ENCODE assay signal across 39 cellular contexts in genomic region chr10:23361665-23362064, GRCh38. TPM values are rescaled to one million over a fixed set of nuclear protein-coding genes. Genes with fewer than 3 reads are reported as not detected.
"Had no signal": no experiment of that assay in that cellular context is flagged by ENCODE, and none has a peak within 500 bp of the region (broad histone marks: within the 10 kb centered on the region; RNA-seq: fewer than 3 reads in every experiment).

No MANE protein-coding gene starts in this region.

- H3K36me3 Mint-ChIP-seq: activated CD4-positive, alpha-beta memory T cell treated with anti-CD3 and anti-CD28 coated beads for 36 hours; brain; T-cell had no signal

- H3K27me3 ChIP-seq: adrenal gland, breast epithelium, cardiac muscle cell, colonic mucosa, esophagus muscularis mucosa, foreskin keratinocyte, gastrocnemius medialis, heart left ventricle had no signal

- H3K36me3 ChIP-seq: adrenal gland, breast epithelium, cardiac muscle cell, colonic mucosa, esophagus muscularis mucosa, gastrocnemius medialis, heart left ventricle, WERI-Rb-1 had no signal

- H3K4me1 ChIP-seq: adrenal gland, breast epithelium, colonic mucosa, esophagus muscularis mucosa, gastrocnemius medialis had no signal

- ATAC-seq: activated CD4-positive, alpha-beta T cell treated with anti-CD3 and anti-CD28 coated beads for 36 hours; activated CD8-positive, alpha-beta memory T cell treated with anti-CD3 and anti-CD28 coated beads, Interleukin-2, amount 10 ng/mL, durations not matched to agents 7 days and 5 days; activated CD8-positive, alpha-beta T cell treated with anti-CD3 and anti-CD28 coated beads, Interleukin-2, amount 10 ng/mL, durations not matched to agents 7 days and 5 days; activated naive CD4-positive, alpha-beta T cell treated with anti-CD3 and anti-CD28 coated beads, Interleukin-2, amount 50 U/mL, for 72 hours; activated naive CD8-positive, alpha-beta T cell treated with anti-CD3 and anti-CD28 coated beads, Interleukin-2, amount 50 U/mL, for 24 hours; foreskin keratinocyte; gastrocnemius medialis; heart left ventricle; T-cell had no signal

- H3K4me3 Mint-ChIP-seq: activated CD4-positive, alpha-beta memory T cell treated with anti-CD3 and anti-CD28 coated beads for 36 hours; activated CD4-positive, alpha-beta T cell treated with anti-CD3 and anti-CD28 coated beads for 36 hours; activated CD8-positive, alpha-beta memory T cell treated with anti-CD3 and anti-CD28 coated beads, Interleukin-2, amount 10 ng/mL, durations not matched to agents 7 days and 5 days; activated CD8-positive, alpha-beta T cell treated with anti-CD3 and anti-CD28 coated beads, Interleukin-2, amount 10 ng/mL, durations not matched to agents 7 days and 5 days; activated naive CD8-positive, alpha-beta T cell treated with anti-CD3 and anti-CD28 coated beads, Interleukin-2, amount 50 U/mL, for 24 hours; brain; endodermal cell; T-cell had no signal

- H3K4me1 Mint-ChIP-seq: brain, endodermal cell had no signal

- H3K9me3 ChIP-seq: adrenal gland, breast epithelium, colonic mucosa, esophagus muscularis mucosa, gastrocnemius medialis, heart left ventricle had no signal

- H3K27ac Mint-ChIP-seq: activated CD4-positive, alpha-beta memory T cell treated with anti-CD3 and anti-CD28 coated beads for 36 hours; activated naive CD8-positive, alpha-beta T cell treated with anti-CD3 and anti-CD28 coated beads, Interleukin-2, amount 50 U/mL, for 24 hours; brain; endodermal cell had no signal

- H3K4me3 ChIP-seq: adrenal gland, breast epithelium, cardiac muscle cell, colonic mucosa, esophagus muscularis mucosa, gastrocnemius medialis, heart left ventricle had no signal

- H3K27ac ChIP-seq: adrenal gland, breast epithelium, cardiac muscle cell, colonic mucosa, esophagus muscularis mucosa, foreskin keratinocyte, gastrocnemius medialis, heart left ventricle, WERI-Rb-1 had no signal

- H3K27me3 Mint-ChIP-seq: activated CD4-positive, alpha-beta T cell treated with anti-CD3 and anti-CD28 coated beads for 36 hours; activated CD4-positive, alpha-beta T cell treated with anti-CD3 and anti-CD28 coated beads, Interleukin-2, amount 10 ng/mL, durations not matched to agents 24 days and 14 days; activated CD8-positive, alpha-beta memory T cell treated with anti-CD3 and anti-CD28 coated beads, Interleukin-2, amount 10 ng/mL, durations not matched to agents 7 days and 5 days; activated naive CD4-positive, alpha-beta T cell treated with anti-CD3 and anti-CD28 coated beads, Interleukin-2, amount 10 ng/mL, durations not matched to agents 7 days and 5 days; activated naive CD8-positive, alpha-beta T cell treated with anti-CD3 and anti-CD28 coated beads, Interleukin-2, amount 50 U/mL, for 24 hours; T-cell had no signal

- DNase-seq: activated CD4-positive, alpha-beta memory T cell treated with anti-CD3 and anti-CD28 coated beads for 36 hours; activated CD4-positive, alpha-beta T cell treated with anti-CD3 and anti-CD28 coated beads for 36 hours; activated CD4-positive, alpha-beta T cell treated with anti-CD3 and anti-CD28 coated beads, Interleukin-2, amount 10 ng/mL, durations not matched to agents 24 days and 14 days; activated CD4-positive, CD25-positive, alpha-beta regulatory T cell; activated CD4-positive, CD25-positive, alpha-beta regulatory T cell treated with anti-CD3 and anti-CD28 coated beads, Interleukin-2, amount 50 U/mL, for 72 hours; activated CD8-positive, alpha-beta memory T cell treated with anti-CD3 and anti-CD28 coated beads, Interleukin-2, amount 10 ng/mL, durations not matched to agents 7 days and 5 days; activated CD8-positive, alpha-beta memory T cell treated with anti-CD3 and anti-CD28 coated beads, Interleukin-2, amount 50 U/mL, for 4 hours; activated CD8-positive, alpha-beta T cell treated with anti-CD3 and anti-CD28 coated beads, Interleukin-2, amount 10 ng/mL, durations not matched to agents 7 days and 5 days; activated gamma-delta T cell; activated naive CD4-positive, alpha-beta T cell; activated naive CD4-positive, alpha-beta T cell treated with anti-CD3 and anti-CD28 coated beads, Interleukin-2, amount 10 ng/mL, durations not matched to agents 7 days and 5 days; activated naive CD8-positive, alpha-beta T cell treated with anti-CD3 and anti-CD28 coated beads, Interleukin-2, amount 50 U/mL, for 24 hours; activated T-cell treated with anti-CD3 and anti-CD28 coated beads, Interleukin-2, amount 50 U/mL, for 1 hour; activated T-cell treated with anti-CD3 and anti-CD28 coated beads, Interleukin-2, amount 50 U/mL, for 48 hours; adrenal gland; amygdala; aorta; central memory CD4-positive, alpha-beta T cell; cerebellar nuclear complex; colonic mucosa; effector memory CD4-positive, alpha-beta T cell; endodermal cell; erythroblast; foreskin keratinocyte; gastrocnemius medialis; glutamatergic neuron; heart left ventricle; SW 1271; T-cell; T1000; WERI-Rb-1 had no signal

- H3K9me3 Mint-ChIP-seq: activated CD4-positive, alpha-beta memory T cell treated with anti-CD3 and anti-CD28 coated beads for 36 hours; activated naive CD8-positive, alpha-beta T cell treated with anti-CD3 and anti-CD28 coated beads, Interleukin-2, amount 50 U/mL, for 24 hours; endodermal cell; T-cell; T-helper 1 cell treated with Interleukin-12 subunit alpha and Interleukin-12 subunit beta and Interleukin-4 antibody, amounts not matched to agents 30 μg/mL and 1 μg/mL, for 36 hours; T-helper 2 cell treated with Interferon-gamma antibody and Interleukin-4, amounts not matched to agents 5 μg/mL and 100 μg/mL, for 36 hours had no signal

RNA-seq across cellular contexts. Expression of gene C10orf67, which starts 17.1 kb away (rescaled TPM):
- total RNA-seq: activated CD8-positive, alpha-beta T cell treated with anti-CD3 and anti-CD28 coated beads, Interleukin-2, amount 10 ng/mL, durations not matched to agents 7 days and 5 days; aorta; colonic mucosa; dermis microvascular lymphatic vessel endothelial cell; endodermal cell; esophagus muscularis mucosa had no signal
- polyA plus RNA-seq: aorta had no signal
